ENCODE assay signal across 14 cellular contexts in the genomic region with DNA sequence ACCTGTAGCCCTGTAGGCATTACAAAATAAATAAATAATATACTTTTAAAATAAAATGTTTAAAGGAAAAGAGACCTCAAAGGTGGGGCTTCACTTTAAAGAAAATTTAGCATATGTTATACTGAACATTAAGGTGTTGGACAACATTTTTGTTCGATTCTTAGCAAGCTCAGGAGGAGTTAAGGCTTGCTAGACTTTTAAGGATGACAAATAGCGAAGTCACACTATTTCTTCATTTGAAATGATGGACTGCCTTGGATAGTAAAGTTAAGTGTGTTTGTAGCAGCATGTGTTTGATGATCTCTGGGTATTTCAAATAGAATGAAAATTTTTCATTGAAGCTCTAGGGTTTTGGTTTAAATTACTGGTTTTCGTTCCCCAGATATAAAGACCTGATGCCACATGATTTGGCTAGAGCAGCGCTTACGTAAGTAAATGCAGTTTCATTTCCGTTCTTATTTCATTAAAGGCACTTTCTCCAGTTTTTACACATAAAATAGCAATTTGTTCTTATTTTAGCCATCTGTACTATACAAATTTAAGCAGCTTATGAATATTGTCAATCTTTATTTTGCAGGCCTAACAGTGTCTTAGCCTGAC. TPM values are rescaled to one million over a fixed set of nuclear protein-coding genes. Genes with fewer than 3 reads are reported as not detected.
DNase-seq lines count a peak whose midpoint lies in the region; ATAC-seq and TF ChIP-seq lines count a peak whose summit lies in the region.
"Had no signal": no experiment of that assay in that cellular context is flagged by ENCODE, and none has a peak within 500 bp of the region (broad histone marks: within the 10 kb centered on the region; RNA-seq: fewer than 3 reads in every experiment).

No MANE protein-coding gene starts in this region.

- H3K36me3 ChIP-seq in OCI-LY1 (ENCODE audit: insufficient read depth, low read length) = no peaks in the 10 kb centered on the region

- no peak for ATAC-seq in activated CD8-positive, alpha-beta T cell treated with anti-CD3 and anti-CD28 coated beads for 36 hours
- no peak for ATAC-seq in activated CD8-positive, alpha-beta T cell treated with anti-CD3 and anti-CD28 coated beads, Interleukin-2, amount 10 ng/mL, durations not matched to agents 7 days and 5 days
- peak; percentile 55 for ATAC-seq in esophagus mucosa
- ATAC-seq in stimulated activated memory B cell treated with anti-CD40 and anti-IgM and Interleukin-4, amounts not matched to agents 10 μg/mL and 1 μg/mL and 100 μg/mL, for 72 hours = peak; percentile 57
- no peak for ATAC-seq in GM21529 (IDR thresholded peaks at IDR 0.05; ENCODE audit: unreplicated experiment)
- ATAC-seq: heart right ventricle had no signal

- H3K9me2 ChIP-seq in OCI-LY1 (ENCODE audit: low read depth, low read length) = no peaks in the 10 kb centered on the region

- no peak overlapping the region for H3K4me3 ChIP-seq in OCI-LY1 (ENCODE audit: low read depth, low read length, poor library complexity, severe bottlenecking)
- H3K4me3 ChIP-seq: heart right ventricle had no signal

- no peak overlapping the region for H2AFZ ChIP-seq in OCI-LY1 (ENCODE audit: low read length)

- H3K9me3 Mint-ChIP-seq in activated CD8-positive, alpha-beta T cell treated with anti-CD3 and anti-CD28 coated beads for 36 hours = no peaks in the 10 kb centered on the region
- H3K9me3 Mint-ChIP-seq in activated CD8-positive, alpha-beta T cell treated with anti-CD3 and anti-CD28 coated beads, Interleukin-2, amount 10 ng/mL, durations not matched to agents 7 days and 5 days (ENCODE audit: insufficient read depth) = no peaks in the 10 kb centered on the region
- H3K9me3 Mint-ChIP-seq in stimulated activated memory B cell treated with anti-CD40 and anti-IgM and Interleukin-4, amounts not matched to agents 10 μg/mL and 1 μg/mL and 100 μg/mL, for 72 hours = no peaks in the 10 kb centered on the region

- POLR2A ChIA-PET in activated CD8-positive, alpha-beta T cell treated with anti-CD3 and anti-CD28 coated beads for 36 hours (lab: Charles Lee) = interaction anchor here (2.7 kb wide), 1 partner anchor 25 kb away, joined by 7 read pairs; a partner anchor contains a TSS
- POLR2A ChIA-PET in activated CD8-positive, alpha-beta T cell treated with anti-CD3 and anti-CD28 coated beads, Interleukin-2, amount 10 ng/mL, durations not matched to agents 7 days and 5 days (lab: Charles Lee) = interaction anchor here (0.5 kb wide), 1 partner anchor 442 kb away, joined by 3 read pairs; no protein-coding TSS in a partner anchor

- H3K79me2 ChIP-seq in OCI-LY1 (ENCODE audit: insufficient read depth, low read length) = 0 out of 2 replicates have a peak, but pooled peaks cover 3% of the 10 kb centered on the region

- peaks cover 7% of the 10 kb centered on the region for H3K36me3 Mint-ChIP-seq in activated CD8-positive, alpha-beta T cell treated with anti-CD3 and anti-CD28 coated beads for 36 hours (ENCODE audit: low read depth)
- peaks cover 15% of the 10 kb centered on the region for H3K36me3 Mint-ChIP-seq in activated CD8-positive, alpha-beta T cell treated with anti-CD3 and anti-CD28 coated beads, Interleukin-2, amount 10 ng/mL, durations not matched to agents 7 days and 5 days (ENCODE audit: low read depth)
- peaks cover 25% of the 10 kb centered on the region for H3K36me3 Mint-ChIP-seq in stimulated activated memory B cell treated with anti-CD40 and anti-IgM and Interleukin-4, amounts not matched to agents 10 μg/mL and 1 μg/mL and 100 μg/mL, for 72 hours

- peaks cover 10% of the 10 kb centered on the region for H3K4me1 ChIP-seq in OCI-LY1 (ENCODE audit: insufficient read depth, low read length, severe bottlenecking)

- intact Hi-C loops in activated CD8-positive, alpha-beta T cell treated with anti-CD3 and anti-CD28 coated beads for 36 hours (cut with micrococcal nuclease) = no loop called here

- DNase-seq in activated CD8-positive, alpha-beta T cell treated with anti-CD3 and anti-CD28 coated beads for 36 hours = no peak
- DNase-seq in activated CD8-positive, alpha-beta T cell treated with anti-CD3 and anti-CD28 coated beads, Interleukin-2, amount 10 ng/mL, durations not matched to agents 7 days and 5 days = no peak
- DNase-seq in hippocampal formation (lab: John Stamatoyannopoulos, UW) (no peak), NCI-H2029 treated with DMSO at 0.1 percent for 48 hours (lab: John Stamatoyannopoulos, UW) (no peak)
- DNase-seq: activated CD8-positive, alpha-beta memory T cell treated with anti-CD3 and anti-CD28 coated beads, Interleukin-2, amount 50 U/mL, for 4 hours; anterior cingulate cortex; DMS 273 treated with DMSO at 0.1 percent for 48 hours; effector CD4-positive, alpha-beta T cell; heart right ventricle; NCI-H2107 had no signal

- TF ChIP-seq CTCF in activated CD8-positive, alpha-beta T cell treated with anti-CD3 and anti-CD28 coated beads for 36 hours (IDR thresholded peaks at IDR 0.05) = no peak
- TF ChIP-seq CTCF in OCI-LY1 (IDR thresholded peaks at IDR 0.05; ENCODE audit: low read length) = no peak

- H3K9me3 ChIP-seq in OCI-LY1 (ENCODE audit: low read length) = no peaks in the 10 kb centered on the region
- H3K9me3 ChIP-seq: heart right ventricle had no signal

- H4K20me1 ChIP-seq in OCI-LY1 (ENCODE audit: insufficient read depth, low read length) = no peaks in the 10 kb centered on the region

- no peak overlapping the region for H3K9ac ChIP-seq in OCI-LY1 (ENCODE audit: low read length)

- peak overlapping the region; percentile 50 for H3K27ac Mint-ChIP-seq in activated CD8-positive, alpha-beta T cell treated with anti-CD3 and anti-CD28 coated beads for 36 hours
- H3K27ac Mint-ChIP-seq in activated CD8-positive, alpha-beta T cell treated with anti-CD3 and anti-CD28 coated beads, Interleukin-2, amount 10 ng/mL, durations not matched to agents 7 days and 5 days = no peak overlapping the region
- H3K27ac Mint-ChIP-seq in stimulated activated memory B cell treated with anti-CD40 and anti-IgM and Interleukin-4, amounts not matched to agents 10 μg/mL and 1 μg/mL and 100 μg/mL, for 72 hours = peak overlapping the region; percentile 72

- H3K4me2 ChIP-seq in OCI-LY1 (ENCODE audit: low read length) = peak overlapping the region; percentile 17

- H3K27me3 Mint-ChIP-seq in activated CD8-positive, alpha-beta T cell treated with anti-CD3 and anti-CD28 coated beads for 36 hours = no peaks in the 10 kb centered on the region
- no peaks in the 10 kb centered on the region for H3K27me3 Mint-ChIP-seq in activated CD8-positive, alpha-beta T cell treated with anti-CD3 and anti-CD28 coated beads, Interleukin-2, amount 10 ng/mL, durations not matched to agents 7 days and 5 days (ENCODE audit: low read depth)
- no peaks in the 10 kb centered on the region for H3K27me3 Mint-ChIP-seq in stimulated activated memory B cell treated with anti-CD40 and anti-IgM and Interleukin-4, amounts not matched to agents 10 μg/mL and 1 μg/mL and 100 μg/mL, for 72 hours

- no peaks in the 10 kb centered on the region for H3F3A ChIP-seq in OCI-LY1 (ENCODE audit: insufficient read depth, low read length)

- H3K4me3 Mint-ChIP-seq in activated CD8-positive, alpha-beta T cell treated with anti-CD3 and anti-CD28 coated beads for 36 hours = no peak overlapping the region
- no peak overlapping the region for H3K4me3 Mint-ChIP-seq in activated CD8-positive, alpha-beta T cell treated with anti-CD3 and anti-CD28 coated beads, Interleukin-2, amount 10 ng/mL, durations not matched to agents 7 days and 5 days
- no peak overlapping the region for H3K4me3 Mint-ChIP-seq in stimulated activated memory B cell treated with anti-CD40 and anti-IgM and Interleukin-4, amounts not matched to agents 10 μg/mL and 1 μg/mL and 100 μg/mL, for 72 hours

- H3K27ac ChIP-seq in OCI-LY1 (ENCODE audit: low read depth, low read length, poor library complexity, severe bottlenecking) = peak overlapping the region; percentile 23

- H3K27me3 ChIP-seq in OCI-LY1 (ENCODE audit: insufficient read depth, low read length) = no peaks in the 10 kb centered on the region
- H3K27me3 ChIP-seq: heart right ventricle had no signal

- peaks cover 18% of the 10 kb centered on the region for H3K4me1 Mint-ChIP-seq in activated CD8-positive, alpha-beta T cell treated with anti-CD3 and anti-CD28 coated beads for 36 hours (ENCODE audit: low read depth)
- peaks cover 6% of the 10 kb centered on the region for H3K4me1 Mint-ChIP-seq in activated CD8-positive, alpha-beta T cell treated with anti-CD3 and anti-CD28 coated beads, Interleukin-2, amount 10 ng/mL, durations not matched to agents 7 days and 5 days (ENCODE audit: low read depth)
- H3K4me1 Mint-ChIP-seq in stimulated activated memory B cell treated with anti-CD40 and anti-IgM and Interleukin-4, amounts not matched to agents 10 μg/mL and 1 μg/mL and 100 μg/mL, for 72 hours = peaks cover 20% of the 10 kb centered on the region

- CTCF ChIA-PET in activated CD8-positive, alpha-beta T cell treated with anti-CD3 and anti-CD28 coated beads for 36 hours (lab: Charles Lee) = interaction anchor here (1.0 kb wide), 1 partner anchor 24 kb away, joined by 3 read pairs; no protein-coding TSS in a partner anchor
- CTCF ChIA-PET in activated CD8-positive, alpha-beta T cell treated with anti-CD3 and anti-CD28 coated beads, Interleukin-2, amount 10 ng/mL, durations not matched to agents 7 days and 5 days (lab: Charles Lee) = no interaction called here

RNA-seq across cellular contexts. Expression of a gene that starts 24.9 kb away (rescaled TPM):
- 10 to 100 TPM; 58.8 TPM for total RNA-seq in activated CD8-positive, alpha-beta T cell treated with anti-CD3 and anti-CD28 coated beads for 36 hours
- total RNA-seq in activated CD8-positive, alpha-beta T cell treated with anti-CD3 and anti-CD28 coated beads, Interleukin-2, amount 10 ng/mL, durations not matched to agents 7 days and 5 days = 10 to 100 TPM; 59.1 to 63.5 TPM
- total RNA-seq in esophagus mucosa = 104 TPM

RNA-seq across cellular contexts. Expression of a gene that starts 25.2 kb away (rescaled TPM):
- 100 to 1,000 TPM; 118 to 120 TPM for total RNA-seq in activated CD8-positive, alpha-beta T cell treated with anti-CD3 and anti-CD28 coated beads for 36 hours
- 100 to 1,000 TPM; 119 to 124 TPM for total RNA-seq in activated CD8-positive, alpha-beta T cell treated with anti-CD3 and anti-CD28 coated beads, Interleukin-2, amount 10 ng/mL, durations not matched to agents 7 days and 5 days
- total RNA-seq in esophagus mucosa = 109 TPM

Comparison
In these comparisons a context has a peak if more than half of its experiments do, and no peak if none do; other contexts are left out.
1. ATAC-seq: peak in esophagus mucosa (single experiment) and stimulated activated memory B cell treated with anti-CD40 and anti-IgM and Interleukin-4, amounts not matched to agents 10 μg/mL and 1 μg/mL and 100 μg/mL, for 72 hours (single experiment); none in activated CD8-positive, alpha-beta T cell treated with anti-CD3 and anti-CD28 coated beads for 36 hours (single experiment), activated CD8-positive, alpha-beta T cell treated with anti-CD3 and anti-CD28 coated beads, Interleukin-2, amount 10 ng/mL, durations not matched to agents 7 days and 5 days (single experiment) and GM21529 (single experiment).